ENCODE assay signal across 8 cellular contexts in the genomic region with DNA sequence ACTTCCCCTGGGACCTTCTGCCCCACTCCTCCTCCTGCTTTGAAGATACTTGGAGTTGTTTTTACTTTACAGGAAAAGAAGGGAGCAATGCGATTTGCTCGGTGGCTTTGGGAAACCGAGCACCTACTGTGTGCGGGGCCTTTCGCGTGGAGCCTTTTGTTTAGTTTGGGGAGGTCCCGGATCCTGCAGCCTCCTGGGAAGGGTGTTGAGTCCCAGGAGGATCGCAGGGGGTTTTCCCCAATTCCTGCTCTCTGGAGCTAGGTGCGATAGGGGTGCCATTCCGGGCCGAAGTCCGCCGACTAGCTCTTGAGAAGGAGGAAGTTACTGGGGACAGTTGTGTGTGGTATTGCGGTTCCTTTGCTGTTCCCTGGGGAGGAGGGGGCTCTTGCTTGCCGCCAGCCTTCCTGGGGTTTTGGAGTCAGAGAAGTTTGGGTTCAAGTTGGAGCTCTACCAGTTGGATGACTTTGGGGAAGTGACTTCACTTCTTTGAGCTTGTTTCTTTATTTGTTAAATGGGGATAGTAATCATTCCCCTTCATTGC. TPM values are rescaled to one million over a fixed set of nuclear protein-coding genes. Genes with fewer than 3 reads are reported as not detected.
DNase-seq lines count a peak whose midpoint lies in the region; ATAC-seq and TF ChIP-seq lines count a peak whose summit lies in the region.

No MANE protein-coding gene starts in this region.

- H3K4me1 Mint-ChIP-seq in H9, result peaks cover 14 to 23% of the 10 kb centered on the region in 2 experiments
- H3K4me1 Mint-ChIP-seq in natural killer cell treated with Interleukin-12 subunit alpha and Interleukin-12 subunit beta and Interleukin-15 and Interleukin-18, amount 100 ng/mL, for 72 hours (ENCODE audit: low read depth in 2 of 2), result peaks cover 19 to 22% of the 10 kb centered on the region in 2 donors

- H3K4me3 ChIP-seq in Peyer's patch, result peak overlapping the region; percentile 53 to 85 (median 73)
- H3K4me3 ChIP-seq in effector memory CD4-positive, alpha-beta T cell (ENCODE audit: insufficient read depth, low read depth, low read length, poor library complexity, severe bottlenecking), result peak overlapping the region; percentile 65

- H2BK15ac ChIP-seq in H9 (ENCODE audit: low read depth, low read length), result no peak overlapping the region

- no peaks in the 10 kb centered on the region for H3K36me3 ChIP-seq in Peyer's patch
- H3K36me3 ChIP-seq in effector memory CD4-positive, alpha-beta T cell (ENCODE audit: control insufficient read depth, insufficient read depth, low read length), result no peaks in the 10 kb centered on the region

- no peaks in the 10 kb centered on the region for H3K9me3 ChIP-seq in H9 (ENCODE audit: control insufficient read depth, low read depth, low read length)
- no peaks in the 10 kb centered on the region for H3K9me3 ChIP-seq in Peyer's patch
- no peaks in the 10 kb centered on the region for H3K9me3 ChIP-seq in effector memory CD4-positive, alpha-beta T cell (ENCODE audit: control insufficient read depth, low read length)

- no peak overlapping the region for H3K18ac ChIP-seq in H9 (ENCODE audit: insufficient read length, low read depth, low read length)

- no peak overlapping the region for H3K4ac ChIP-seq in H9 (ENCODE audit: low read depth, low read length)

- H2AK5ac ChIP-seq in H9 (ENCODE audit: insufficient read length, low read length), result no peak overlapping the region

- H3K9ac ChIP-seq in H9 (ENCODE audit: extremely low read depth, insufficient read length, low read length), result peak overlapping the region; percentile 66

- H2BK12ac ChIP-seq in H9 (ENCODE audit: insufficient read length, low read depth, low read length), result no peak overlapping the region

- no peak overlapping the region for H2AFZ ChIP-seq in H9 (ENCODE audit: low read length)

- DNase-seq in DMS53 treated with DMSO at 0.1 percent for 48 hours (lab: John Stamatoyannopoulos, UW; ENCODE audit: unreplicated experiment), result peak; percentile 14
- no peak for DNase-seq in H9
- peak; percentile 55 to 85 (median 84) for DNase-seq in Peyer's patch
- DNase-seq in effector memory CD4-positive, alpha-beta T cell, result no peak
- DNase-seq in natural killer cell treated with Interleukin-12 subunit alpha and Interleukin-12 subunit beta and Interleukin-15 and Interleukin-18, amount 100 ng/mL, for 72 hours (ENCODE audit: low spot score), result peak; percentile 34
- no peak for DNase-seq in SHP77 treated with DMSO at 0.1 percent for 48 hours (lab: John Stamatoyannopoulos, UW)
- no peak for DNase-seq in DMS153 (lab: John Stamatoyannopoulos, UW)

- no peaks in the 10 kb centered on the region for H3K79me1 ChIP-seq in H9 (ENCODE audit: insufficient read depth, low read depth, low read length, poor library complexity, severe bottlenecking)

- no peaks in the 10 kb centered on the region for H3K27me3 ChIP-seq in H9 (ENCODE audit: insufficient read depth, low read length)
- H3K27me3 ChIP-seq in Peyer's patch, result no peaks in the 10 kb centered on the region
- H3K27me3 ChIP-seq in effector memory CD4-positive, alpha-beta T cell (replicated peaks; ENCODE audit: control insufficient read depth, insufficient read depth, low read length, poor library complexity, severe bottlenecking), result no peaks in the 10 kb centered on the region

- H3K4me1 ChIP-seq in H9 (ENCODE audit: insufficient read depth, low read length), result no peaks in the 10 kb centered on the region; the same call in 1 of the 2 replicates
- peaks cover 0 to 15% (median 8%) of the 10 kb centered on the region in 4 donors for H3K4me1 ChIP-seq in Peyer's patch
- H3K4me1 ChIP-seq in effector memory CD4-positive, alpha-beta T cell (ENCODE audit: control insufficient read depth, insufficient read depth, low read length, poor library complexity, severe bottlenecking), result peaks cover 16% of the 10 kb centered on the region

- H3K27ac ChIP-seq in H9 (ENCODE audit: insufficient read length, low read depth, low read length) (no peak overlapping the region), Peyer's patch (peak overlapping the region; percentile 68 to 91 (median 76))
- no peak overlapping the region for H3K27ac ChIP-seq in effector memory CD4-positive, alpha-beta T cell (ENCODE audit: insufficient read depth, low read length, poor library complexity, severe bottlenecking)

- H3T11ph ChIP-seq in H9 (ENCODE audit: low read length), result no peak overlapping the region

- H2BK20ac ChIP-seq in H9 (ENCODE audit: low read depth, low read length, poor library complexity, severe bottlenecking), result no peak overlapping the region

- H4K91ac ChIP-seq in H9 (ENCODE audit: insufficient read length, low read depth, low read length), result no peak overlapping the region

- no peak overlapping the region for H4K8ac ChIP-seq in H9 (replicated peaks; ENCODE audit: insufficient read length, low read depth, low read length)

- H3K27ac Mint-ChIP-seq in H9, result peak overlapping the region in 2 of 3 experiments; percentile 76 to 92; a peak in 4 of 7 replicates
- peak overlapping the region; percentile 24 to 60 for H3K27ac Mint-ChIP-seq in natural killer cell treated with Interleukin-12 subunit alpha and Interleukin-12 subunit beta and Interleukin-15 and Interleukin-18, amount 100 ng/mL, for 72 hours

- TF ChIP-seq POLR2A in Peyer's patch (IDR thresholded peaks at IDR 0.05), result no peak

- no peak for ATAC-seq in natural killer cell treated with Interleukin-12 subunit alpha and Interleukin-12 subunit beta and Interleukin-15 and Interleukin-18, amount 100 ng/mL, for 72 hours
- ATAC-seq in HG02763 (IDR thresholded peaks at IDR 0.05; ENCODE audit: unreplicated experiment), result no peak

- H4K5ac ChIP-seq in H9 (ENCODE audit: insufficient read length, low read depth, low read length), result no peak overlapping the region

- H3K36me3 Mint-ChIP-seq in H9 (ENCODE audit: insufficient read depth in 1 of 3, low read depth in 3 of 3), result peaks cover 0 to 10% (median 2%) of the 10 kb centered on the region in 3 experiments; a peak in 2 of 7 replicates
- H3K36me3 Mint-ChIP-seq in natural killer cell treated with Interleukin-12 subunit alpha and Interleukin-12 subunit beta and Interleukin-15 and Interleukin-18, amount 100 ng/mL, for 72 hours, result no peaks in the 10 kb centered on the region

- peaks cover 7% of the 10 kb centered on the region; the same call in 1 of the 2 replicates for H3K27me3 Mint-ChIP-seq in H9 (ENCODE audit: low read depth)
- no peaks in the 10 kb centered on the region for H3K27me3 Mint-ChIP-seq in natural killer cell treated with Interleukin-12 subunit alpha and Interleukin-12 subunit beta and Interleukin-15 and Interleukin-18, amount 100 ng/mL, for 72 hours

- H2BK5ac ChIP-seq in H9 (ENCODE audit: insufficient read length, low read length), result no peak overlapping the region

- H2BK120ac ChIP-seq in H9 (ENCODE audit: low read depth, low read length, poor library complexity, severe bottlenecking), result no peak overlapping the region

- peaks cover 18% of the 10 kb centered on the region; the same call in 1 of the 2 replicates for H3K79me2 ChIP-seq in H9 (ENCODE audit: insufficient read depth, low read length)

- peaks cover 15% of the 10 kb centered on the region for H3K23me2 ChIP-seq in H9 (ENCODE audit: insufficient read length, low read depth, low read length, poor library complexity, severe bottlenecking)

- no peak overlapping the region for H3K23ac ChIP-seq in H9 (ENCODE audit: insufficient read length, low read depth, low read length)

- TF ChIP-seq CTCF in H9 (conservative IDR thresholded peaks at IDR 0.05), result no peak
- TF ChIP-seq CTCF in Peyer's patch (IDR thresholded peaks at IDR 0.05), result no peak

- H3K14ac ChIP-seq in H9 (ENCODE audit: insufficient read depth, low read length), result peak overlapping the region; percentile 61

- peak overlapping the region; percentile 80 for H3K4me2 ChIP-seq in H9 (ENCODE audit: insufficient read depth, insufficient read length, low read length)

- WGBS in H9 (ENCODE audit: extremely low coverage, insufficient read length, low lambda C conversion rate), result no CpG with 5 or more reads among the region's 15 CpGs

- H3K56ac ChIP-seq in H9 (ENCODE audit: insufficient read length, low read depth, low read length), result no peak overlapping the region

- H3K4me3 Mint-ChIP-seq in H9, result peak overlapping the region; percentile 87 to 96
- H3K4me3 Mint-ChIP-seq in natural killer cell treated with Interleukin-12 subunit alpha and Interleukin-12 subunit beta and Interleukin-15 and Interleukin-18, amount 100 ng/mL, for 72 hours, result peak overlapping the region; percentile 96

- peaks cover 0 to 3% of the 10 kb centered on the region in 2 experiments; a peak in 3 of 5 replicates for H3K9me3 Mint-ChIP-seq in H9
- no peaks in the 10 kb centered on the region for H3K9me3 Mint-ChIP-seq in natural killer cell treated with Interleukin-12 subunit alpha and Interleukin-12 subunit beta and Interleukin-15 and Interleukin-18, amount 100 ng/mL, for 72 hours

- H4K20me1 ChIP-seq in H9 (ENCODE audit: control insufficient read depth, insufficient read depth, insufficient read length), result no peaks in the 10 kb centered on the region

RNA-seq across cellular contexts. Expression of a gene that starts 1.1 kb away (rescaled TPM):
- total RNA-seq in H9 (2021), result 10.5 and 11.3 TPM in 2 replicates
- 10 to 100 TPM; 13.2 to 55.2 (median 41.8) TPM for total RNA-seq in Peyer's patch
- 10 to 100 TPM; 16.5 to 30.0 TPM for total RNA-seq in natural killer cell treated with Interleukin-12 subunit alpha and Interleukin-12 subunit beta and Interleukin-15 and Interleukin-18, amount 100 ng/mL, for 72 hours

RNA-seq across cellular contexts. Expression of a gene that starts 5.6 kb away (rescaled TPM):
- total RNA-seq in H9 (2021) (56.7 and 59.0 TPM in 2 replicates), Peyer's patch (10 to 100 TPM in 3 of 4 donors, 1 to 10 TPM in 1; 9.5 to 42.1 (median 23.5) TPM)
- 10 to 100 TPM; 35.5 to 70.3 TPM for total RNA-seq in natural killer cell treated with Interleukin-12 subunit alpha and Interleukin-12 subunit beta and Interleukin-15 and Interleukin-18, amount 100 ng/mL, for 72 hours

Comparison
In these comparisons a context has a peak if more than half of its experiments do, and no peak if none do; other contexts are left out.
1. DNase-seq: peak in DMS53 treated with DMSO at 0.1 percent for 48 hours (single experiment), Peyer's patch (3 of 3) and natural killer cell treated with Interleukin-12 subunit alpha and Interleukin-12 subunit beta and Interleukin-15 and Interleukin-18, amount 100 ng/mL, for 72 hours (single experiment); none in H9 (single experiment), effector memory CD4-positive, alpha-beta T cell (0 of 3), SHP77 treated with DMSO at 0.1 percent for 48 hours (single experiment) and DMS153 (single experiment).
2. H3K27ac ChIP-seq: peak in Peyer's patch (4 of 4); none in H9 (single experiment) and effector memory CD4-positive, alpha-beta T cell (single experiment).